ENCODE assay signal across 8 cellular contexts in genomic region chr18:50268022-50268747, GRCh38. TPM values are rescaled to one million over a fixed set of nuclear protein-coding genes. Genes with fewer than 3 reads are reported as not detected.
DNase-seq lines count a peak whose midpoint lies in the region; ATAC-seq, FAIRE-seq and TF ChIP-seq lines count a peak whose summit lies in the region.

No MANE protein-coding gene starts in this region.

- H3K27ac Mint-ChIP-seq in T-helper 17 cell = peak overlapping the region; percentile 74

- no peaks in the 10 kb centered on the region for H3K79me2 ChIP-seq in K562 (ENCODE audit: control insufficient read depth, insufficient read depth, low read length)

- no peaks in the 10 kb centered on the region for H3K27me3 Mint-ChIP-seq in T-helper 17 cell

- POLR2A ChIA-PET in K562 (lab: Yijun Ruan, JAX) = no interaction called here

- H3K4me3 ChIP-seq in K562 (no peak overlapping the region), iPS-20b (ENCODE audit: low read length) (peak overlapping the region; percentile 50; the same call in 1 of the 2 replicates)

- TF ChIP-seq EP300 in K562 (IDR thresholded peaks at IDR 0.05; ENCODE audit: low read length) = no peak

- FAIRE-seq in K562 (lab: Jason Lieb, UNC) = no peak

- no peak overlapping the region for H2AFZ ChIP-seq in K562 (ENCODE audit: low read depth, low read length)

- CTCF ChIA-PET in K562 (lab: Yijun Ruan, JAX; ENCODE audit: low intra/inter-chr PET ratio) = no interaction called here

- 96% methylated on average over 10 of the region's 56 CpGs for WGBS in K562 (ENCODE audit: insufficient coverage, low coverage, missing lambda C conversion rate)

- TF ChIP-seq RAD21 in K562 (CRISPR knock-in tag; conservative IDR thresholded peaks at IDR 0.05 in 1 of 2, IDR thresholded peaks at IDR 0.05 in 1 of 2) = no peak

- no peak overlapping the region for H3K9ac ChIP-seq in K562 (ENCODE audit: insufficient read depth in 1 of 2, low read depth in 2 of 2, low read length in 2 of 2)
- no peak overlapping the region for H3K9ac ChIP-seq in iPS-20b (ENCODE audit: low read depth, low read length)

- no TSS peak for BruUV-seq in K562 (replicated peaks; lab: Mats Ljungman, UMichigan)

- DNase-seq in NCI-H510A (lab: John Stamatoyannopoulos, UW) = peak; percentile 1
- DNase-seq in NCI-H510A treated with DMSO at 0.1 percent for 48 hours (lab: John Stamatoyannopoulos, UW) = no peak
- peak; percentile 63 to 69 (median 68) for DNase-seq in T-helper 17 cell
- peak in 1 of 4 experiments; percentile 26 for DNase-seq in K562 (ENCODE audit: extremely low read depth in 1 of 4, low spot score in 3 of 4)
- DNase-seq in stimulated activated CD4-positive, alpha-beta T cell treated with anti-CD3 and anti-CD28 coated beads, Interleukin-12 subunit alpha, Interleukin-12 subunit beta, amount 100 ng/mL, for 4 hours = peak; percentile 79
- DNase-seq in NCI-H526 treated with DMSO at 0.1 percent for 48 hours (lab: John Stamatoyannopoulos, UW) = no peak

- H4K20me1 ChIP-seq in K562 (replicated peaks; ENCODE audit: control insufficient read depth, insufficient read depth, low read length) = no peaks in the 10 kb centered on the region

- no peak for TF ChIP-seq CTCF in K562 (IDR thresholded peaks at IDR 0.05 in 2 of 3, conservative IDR thresholded peaks at IDR 0.05 in 1 of 3; ENCODE audit: insufficient read depth in 2 of 3, low read depth in 1 of 3, low read length in 3 of 3)

- no peak for TF ChIP-seq POLR2A in K562 (conservative IDR thresholded peaks at IDR 0.05)

- H3K9me3 ChIP-seq in T-helper 17 cell (ENCODE audit: control insufficient read depth, low read length, poor library complexity, severe bottlenecking) = no peaks in the 10 kb centered on the region
- H3K9me3 ChIP-seq in K562 (replicated peaks; ENCODE audit: control insufficient read depth, insufficient read depth, low read depth, low read length) = peaks cover 12% of the 10 kb centered on the region
- no peaks in the 10 kb centered on the region for H3K9me3 ChIP-seq in iPS-20b (ENCODE audit: insufficient read depth, low read depth, low read length)

- peak overlapping the region; percentile 92 for H3K4me3 Mint-ChIP-seq in T-helper 17 cell

- intact Hi-C loops in K562 (cut with micrococcal nuclease) = no loop called here

- no peaks in the 10 kb centered on the region for H3K9me1 ChIP-seq in K562 (ENCODE audit: control insufficient read depth, insufficient read depth, low read length)

- H3K4me2 ChIP-seq in K562 (ENCODE audit: insufficient read depth, low read length) = no peak overlapping the region

- H3K27ac ChIP-seq in K562 (ENCODE audit: extremely low read depth, low read depth, low read length) (no peak overlapping the region), iPS-20b (ENCODE audit: low read length) (no peak overlapping the region)

- peaks cover 0 to 5% of the 10 kb centered on the region in 2 experiments; a peak in 1 of 5 replicates for H3K4me1 ChIP-seq in K562 (replicated peaks in 1 of 2; ENCODE audit: control insufficient read depth in 2 of 2, insufficient read depth in 2 of 2, low read length in 2 of 2)
- no peaks in the 10 kb centered on the region for H3K4me1 ChIP-seq in iPS-20b (ENCODE audit: insufficient read depth, low read length)

- peaks cover 20% of the 10 kb centered on the region for H3K4me1 Mint-ChIP-seq in T-helper 17 cell

- H3K36me3 ChIP-seq in K562 (ENCODE audit: control insufficient read depth, insufficient read depth, low read length) (peaks cover 59% of the 10 kb centered on the region), iPS-20b (ENCODE audit: insufficient read depth, low read depth, low read length) (peaks cover 43% of the 10 kb centered on the region)

- H3K27me3 ChIP-seq in K562 (ENCODE audit: control insufficient read depth in 2 of 2, insufficient read depth in 2 of 2, low read length in 2 of 2) (no peaks in the 10 kb centered on the region), iPS-20b (ENCODE audit: insufficient read depth, low read length) (peaks cover 13% of the 10 kb centered on the region)

- ATAC-seq in HG02943 (IDR thresholded peaks at IDR 0.05; ENCODE audit: low read depth, unreplicated experiment) (peak; percentile 87), T-helper 17 cell (peak; percentile 82), K562 (no peak; the same call in 2 of the 3 replicates)

- in situ Hi-C loops in K562 (cut with MboI) = no loop called here

- peaks cover 4% of the 10 kb centered on the region for H3K36me3 Mint-ChIP-seq in T-helper 17 cell (ENCODE audit: low read depth)

TF ChIP-seq in K562, 482 proteins besides CTCF, POLR2A, EP300 and RAD21 (continues in another document):
- TF ChIP-seq POLR2G (IDR thresholded peaks at IDR 0.05; ENCODE audit: low read depth, low read length) = peak; percentile 57
- no peak for TF ChIP-seq FOXA1 (IDR thresholded peaks at IDR 0.05; ENCODE audit: borderline replicate concordance)
- TF ChIP-seq ARID3A (IDR thresholded peaks at IDR 0.05; ENCODE audit: borderline replicate concordance, low read depth, low read length) = no peak

RNA-seq across cellular contexts. Expression of gene CFAP53, which starts 1.9 kb away (rescaled TPM):
- under 1 TPM; 0.42 to 0.70 TPM for total RNA-seq in T-helper 17 cell
- total RNA-seq in K562 (2011; cell fraction: chromatin; rRNA removed; ENCODE audit: low replicate concordance) = 4.0 and 14.5 TPM in 2 replicates
- 1.5 and 2.2 TPM in 2 replicates for total RNA-seq in K562 (2011; cell fraction: nucleolus; rRNA removed)
- total RNA-seq in K562 (2011; cell fraction: nucleoplasm; rRNA removed) = 2.4 and 3.8 TPM in 2 replicates
- total RNA-seq in K562 (2014; rRNA removed) = 0.50 and 0.94 TPM in 2 replicates
- total RNA-seq in K562 (2014; rRNA removed; fragmentation: Illumina TruSeq; extraction: Trizol) = 1.1 and 1.2 TPM in 2 replicates
- 1.2 and 1.6 TPM in 2 replicates for total RNA-seq in K562 (2015; rRNA removed; fragmentation: Illumina TruSeq; extraction: Trizol)
- 0.60 and 0.87 TPM in 2 replicates for total RNA-seq in K562 (2021)
- polyA plus RNA-seq in K562 (2011; rRNA removed) = 1.4 and 2.2 TPM in 2 replicates
- 0.09 and 0.63 TPM in 2 replicates for polyA plus RNA-seq in K562 (2011; cell fraction: cytosol; rRNA removed)
- polyA plus RNA-seq in K562 (2011; cell fraction: nucleus; rRNA removed) = 4.1 and 5.0 TPM in 2 replicates
- polyA plus RNA-seq in K562 (2012) = 1.2 and 2.6 TPM in 2 replicates
- polyA plus RNA-seq in K562 (2014; fragmentation: Illumina TruSeq; extraction: Trizol) = 1.1 and 1.6 TPM in 2 replicates
- polyA plus RNA-seq in K562 (2014; fragmentation: Nextera tagmentation; extraction: Ambion mirVana) = under 1 TPM; 0.21 to 0.23 TPM
- 1.9 TPM in 2 replicates for polyA plus RNA-seq in K562 (2014; rRNA removed)
- 1.3 and 1.9 TPM in 2 replicates for polyA minus RNA-seq in K562 (2011; rRNA and poly(A)+ RNA removed)
- not detected in 2 replicates for polyA minus RNA-seq in K562 (2011; cell fraction: cytosol; rRNA and poly(A)+ RNA removed)
- 1.2 and 1.3 TPM in 2 replicates for polyA minus RNA-seq in K562 (2011; cell fraction: nucleus; rRNA and poly(A)+ RNA removed)

RNA-seq across cellular contexts. Expression of gene MBD1, which starts 13.1 kb away (rescaled TPM):
- total RNA-seq in T-helper 17 cell (10 to 100 TPM; 88.9 to 89.1 TPM), K562 (2014; rRNA removed) (44.5 and 46.7 TPM in 2 replicates), K562 (2014; rRNA removed; fragmentation: Illumina TruSeq; extraction: Trizol) (14.8 and 16.4 TPM in 2 replicates), K562 (2015; rRNA removed; fragmentation: Illumina TruSeq; extraction: Trizol) (31.7 and 32.8 TPM in 2 replicates), K562 (2021) (59.7 and 60.9 TPM in 2 replicates)
- total RNA-seq in K562 (2011; cell fraction: chromatin; rRNA removed; ENCODE audit: low replicate concordance) = 124 and 196 TPM in 2 replicates
- 127 and 147 TPM in 2 replicates for total RNA-seq in K562 (2011; cell fraction: nucleolus; rRNA removed)
- 103 and 106 TPM in 2 replicates for total RNA-seq in K562 (2011; cell fraction: nucleoplasm; rRNA removed)
- polyA plus RNA-seq in K562 (2011; rRNA removed) (32.3 and 38.1 TPM in 2 replicates), K562 (2014; fragmentation: Illumina TruSeq; extraction: Trizol) (26.1 and 37.4 TPM in 2 replicates), K562 (2014; fragmentation: Nextera tagmentation; extraction: Ambion mirVana) (1 to 10 TPM; 3.0 to 3.6 TPM), K562 (2014; rRNA removed) (47.2 and 49.3 TPM in 2 replicates)
- 28.5 and 44.3 TPM in 2 replicates for polyA plus RNA-seq in K562 (2011; cell fraction: cytosol; rRNA removed)
- 169 and 222 TPM in 2 replicates for polyA plus RNA-seq in K562 (2011; cell fraction: nucleus; rRNA removed)
- 32.7 and 37.7 TPM in 2 replicates for polyA plus RNA-seq in K562 (2012)
- 23.8 and 26.4 TPM in 2 replicates for polyA minus RNA-seq in K562 (2011; rRNA and poly(A)+ RNA removed)
- polyA minus RNA-seq in K562 (2011; cell fraction: cytosol; rRNA and poly(A)+ RNA removed) = 18.7 and 25.3 TPM in 2 replicates
- 76.1 and 92.1 TPM in 2 replicates for polyA minus RNA-seq in K562 (2011; cell fraction: nucleus; rRNA and poly(A)+ RNA removed)

RNA-seq across cellular contexts. Expression of gene CXXC1, which starts 19.3 kb away (rescaled TPM):
- total RNA-seq in T-helper 17 cell (100 to 1,000 TPM; 118 to 129 TPM), K562 (2014; rRNA removed) (43.3 and 46.4 TPM in 2 replicates), K562 (2014; rRNA removed; fragmentation: Illumina TruSeq; extraction: Trizol) (23.1 and 26.3 TPM in 2 replicates), K562 (2015; rRNA removed; fragmentation: Illumina TruSeq; extraction: Trizol) (34.1 and 36.4 TPM in 2 replicates), K562 (2021) (59.1 and 81.0 TPM in 2 replicates)
- 157 and 311 TPM in 2 replicates for total RNA-seq in K562 (2011; cell fraction: chromatin; rRNA removed; ENCODE audit: low replicate concordance)
- 176 and 189 TPM in 2 replicates for total RNA-seq in K562 (2011; cell fraction: nucleolus; rRNA removed)
- 138 and 156 TPM in 2 replicates for total RNA-seq in K562 (2011; cell fraction: nucleoplasm; rRNA removed)
- polyA plus RNA-seq in K562 (2011; rRNA removed) (31.2 and 52.9 TPM in 2 replicates), K562 (2014; fragmentation: Illumina TruSeq; extraction: Trizol) (40.3 and 51.2 TPM in 2 replicates), K562 (2014; fragmentation: Nextera tagmentation; extraction: Ambion mirVana) (1 to 10 TPM; 3.4 to 7.4 TPM), K562 (2014; rRNA removed) (59.1 and 84.5 TPM in 2 replicates)
- polyA plus RNA-seq in K562 (2011; cell fraction: cytosol; rRNA removed) = 63.8 and 103 TPM in 2 replicates
- polyA plus RNA-seq in K562 (2011; cell fraction: nucleus; rRNA removed) = 461 and 501 TPM in 2 replicates
- 69.9 and 70.3 TPM in 2 replicates for polyA plus RNA-seq in K562 (2012)
- 17.5 and 20.7 TPM in 2 replicates for polyA minus RNA-seq in K562 (2011; rRNA and poly(A)+ RNA removed)
- 17.8 and 22.5 TPM in 2 replicates for polyA minus RNA-seq in K562 (2011; cell fraction: cytosol; rRNA and poly(A)+ RNA removed)
- 37.6 and 42.1 TPM in 2 replicates for polyA minus RNA-seq in K562 (2011; cell fraction: nucleus; rRNA and poly(A)+ RNA removed)

Comparison
In these comparisons a context has a peak if more than half of its experiments do, and no peak if none do; other contexts are left out.
1. DNase-seq: peak in NCI-H510A (single experiment), T-helper 17 cell (3 of 3) and stimulated activated CD4-positive, alpha-beta T cell treated with anti-CD3 and anti-CD28 coated beads, Interleukin-12 subunit alpha, Interleukin-12 subunit beta, amount 100 ng/mL, for 4 hours (single experiment); none in NCI-H510A treated with DMSO at 0.1 percent for 48 hours (single experiment) and NCI-H526 treated with DMSO at 0.1 percent for 48 hours (single experiment).